1 cellular context compared by ENCODE assay signal in the genomic region with DNA sequence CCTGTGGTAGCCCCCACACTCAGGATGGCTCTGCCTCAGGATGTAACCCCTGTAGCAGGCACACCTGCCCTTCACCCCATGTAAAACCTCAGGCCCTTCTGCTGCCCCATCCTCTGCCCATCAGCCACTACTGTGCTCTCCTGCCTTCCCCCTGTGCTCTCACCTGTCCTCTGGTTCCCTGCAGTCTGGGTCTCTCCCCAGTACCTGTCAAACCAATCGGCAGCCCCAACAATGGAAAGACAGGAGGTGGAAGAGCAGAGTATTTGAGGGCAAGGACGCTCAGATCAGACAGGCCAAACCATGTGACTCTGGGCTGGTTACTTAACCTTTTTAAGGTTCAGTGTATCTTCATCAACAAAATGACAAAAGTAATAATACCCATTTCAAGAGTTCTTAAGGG.
TF ChIP-seq lines count a peak whose summit lies in the region.

No MANE protein-coding gene starts in this region.

TF ChIP-seq in HepG2, 621 proteins besides CTCF, POLR2A, EP300 and RAD21:
- TF ChIP-seq ZNF83 (CRISPR knock-in tag; IDR thresholded peaks at IDR 0.05; ENCODE audit: borderline replicate concordance) (no peak), IKZF5 (CRISPR knock-in tag; IDR thresholded peaks at IDR 0.05) (no peak), ZNF672 (CRISPR knock-in tag; IDR thresholded peaks at IDR 0.05) (no peak), ZNF275 (CRISPR knock-in tag; IDR thresholded peaks at IDR 0.05; ENCODE audit: borderline replicate concordance) (no peak), PHF20 (CRISPR knock-in tag; IDR thresholded peaks at IDR 0.05) (no peak), RELA (CRISPR knock-in tag; IDR thresholded peaks at IDR 0.05) (no peak), GTF2F1 (IDR thresholded peaks at IDR 0.05; ENCODE audit: low read length) (no peak)
- TF ChIP-seq, protein P1, sequence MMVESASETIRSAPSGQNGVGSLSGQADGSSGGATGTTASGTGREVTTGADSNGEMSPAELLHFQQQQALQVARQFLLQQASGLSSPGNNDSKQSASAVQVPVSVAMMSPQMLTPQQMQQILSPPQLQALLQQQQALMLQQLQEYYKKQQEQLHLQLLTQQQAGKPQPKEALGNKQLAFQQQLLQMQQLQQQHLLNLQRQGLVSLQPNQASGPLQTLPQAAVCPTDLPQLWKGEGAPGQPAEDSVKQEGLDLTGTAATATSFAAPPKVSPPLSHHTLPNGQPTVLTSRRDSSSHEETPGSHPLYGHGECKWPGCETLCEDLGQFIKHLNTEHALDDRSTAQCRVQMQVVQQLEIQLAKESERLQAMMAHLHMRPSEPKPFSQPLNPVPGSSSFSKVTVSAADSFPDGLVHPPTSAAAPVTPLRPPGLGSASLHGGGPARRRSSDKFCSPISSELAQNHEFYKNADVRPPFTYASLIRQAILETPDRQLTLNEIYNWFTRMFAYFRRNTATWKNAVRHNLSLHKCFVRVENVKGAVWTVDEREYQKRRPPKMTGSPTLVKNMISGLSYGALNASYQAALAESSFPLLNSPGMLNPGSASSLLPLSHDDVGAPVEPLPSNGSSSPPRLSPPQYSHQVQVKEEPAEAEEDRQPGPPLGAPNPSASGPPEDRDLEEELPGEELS (CRISPR knock-in tag; IDR thresholded peaks at IDR 0.05) = no peak
